Comparison of ENCODE assay signal across 15 cellular contexts in genomic region chr2:26578581-26578980, GRCh38.
DNase-seq lines count a peak whose midpoint lies in the region; ATAC-seq and TF ChIP-seq lines count a peak whose summit lies in the region.
"Had no signal": no experiment of that assay in that cellular context is flagged by ENCODE, and none has a peak within 500 bp of the region (broad histone marks: within the 10 kb centered on the region; RNA-seq: fewer than 3 reads in every experiment).

No MANE protein-coding gene starts in this region.

- H3K36me3 Mint-ChIP-seq in activated T-cell treated with anti-CD3 and anti-CD28 coated beads, Interleukin-2, amount 50 U/mL, for 24 hours (ENCODE audit: low read depth): no peaks in the 10 kb centered on the region
- H3K36me3 Mint-ChIP-seq: CD8-positive, alpha-beta memory T cell had no signal

- no peak overlapping the region for H4K91ac ChIP-seq in neuronal stem cell (ENCODE audit: low read depth, low read length, poor library complexity)

- peaks cover 2% of the 10 kb centered on the region for H3K4me1 Mint-ChIP-seq in activated T-cell treated with anti-CD3 and anti-CD28 coated beads, Interleukin-2, amount 50 U/mL, for 24 hours (ENCODE audit: low read depth)
- H3K4me1 Mint-ChIP-seq: GM23338 had no signal

- no peak overlapping the region for H3K23ac ChIP-seq in neuronal stem cell (ENCODE audit: low read depth, low read length, poor library complexity)

- H3K4me1 ChIP-seq in RWPE2 (ENCODE audit: insufficient read depth, poor library complexity, severe bottlenecking) (no peaks in the 10 kb centered on the region), neuronal stem cell (ENCODE audit: control insufficient read depth in 2 of 2, insufficient read depth in 1 of 2, low read depth in 1 of 2, low read length in 2 of 2) (peaks cover 2 to 3% of the 10 kb centered on the region in 2 donors), spleen (peaks cover 0 to 5% (median 2%) of the 10 kb centered on the region in 6 donors)

- WGBS in neuronal stem cell (ENCODE audit: extremely low coverage in 2 of 2, insufficient read length in 2 of 2, insufficient replicate concordance in 1 of 2), 2 donors: no CpG with 5 or more reads among the region's 5 CpGs
- WGBS in spleen, 5 donors: 70 to 86% (median 83%) methylated on average over 5 of the region's 5 CpGs

- H3K14ac ChIP-seq in neuronal stem cell (ENCODE audit: low read length): no peak overlapping the region

- H3K36me3 ChIP-seq in RWPE2 (ENCODE audit: low read depth): no peaks in the 10 kb centered on the region
- H3K36me3 ChIP-seq in neuronal stem cell (replicated peaks in 1 of 2; ENCODE audit: control insufficient read depth in 2 of 2, insufficient read depth in 2 of 2, low read length in 2 of 2): no peaks in the 10 kb centered on the region
- H3K36me3 ChIP-seq in spleen: no peaks in the 10 kb centered on the region
- H3K36me3 ChIP-seq: BLaER1 had no signal

- H3K4me3 ChIP-seq in RWPE2 (ENCODE audit: severe bottlenecking) (no peak overlapping the region), neuronal stem cell (ENCODE audit: low read length in 2 of 2) (no peak overlapping the region), spleen (no peak overlapping the region)
- H3K4me3 ChIP-seq: BLaER1, GM12878, GM23338 had no signal

- peak; percentile 12 for DNase-seq in activated T-cell treated with anti-CD3 and anti-CD28 coated beads, Interleukin-2, amount 50 U/mL, for 24 hours
- DNase-seq in activated T-cell treated with anti-CD3 and anti-CD28 coated beads for 4 hours (no peak), RWPE2 (ENCODE audit: low spot score) (peak; percentile 29), neuronal stem cell (ENCODE audit: low spot score) (no peak), spleen (peak; percentile 20), COLO668 (lab: John Stamatoyannopoulos, UW; ENCODE audit: unreplicated experiment) (no peak)
- DNase-seq: 8988T; CD8-positive, alpha-beta memory T cell; DMS79; H7 had no signal

- no peak overlapping the region for H2AK5ac ChIP-seq in neuronal stem cell (ENCODE audit: low read depth, low read length)

- no peak overlapping the region for H2BK5ac ChIP-seq in neuronal stem cell (ENCODE audit: low read length)

- H3K9me3 ChIP-seq in RWPE2 (ENCODE audit: severe bottlenecking) (no peaks in the 10 kb centered on the region), neuronal stem cell (replicated peaks in 1 of 2; ENCODE audit: control insufficient read depth in 2 of 2, insufficient read depth in 1 of 2, low read depth in 1 of 2, low read length in 2 of 2) (no peaks in the 10 kb centered on the region), spleen (no peaks in the 10 kb centered on the region)
- H3K9me3 ChIP-seq: BLaER1 had no signal

- H3K27ac Mint-ChIP-seq in activated T-cell treated with anti-CD3 and anti-CD28 coated beads, Interleukin-2, amount 50 U/mL, for 24 hours: no peak overlapping the region
- H3K27ac Mint-ChIP-seq: CD8-positive, alpha-beta memory T cell; GM23338 had no signal

- H3K27me3 Mint-ChIP-seq in activated T-cell treated with anti-CD3 and anti-CD28 coated beads, Interleukin-2, amount 50 U/mL, for 24 hours: peaks cover 20% of the 10 kb centered on the region

- no peak overlapping the region for H3K9ac ChIP-seq in neuronal stem cell (ENCODE audit: low read depth, low read length, poor library complexity)
- H3K9ac ChIP-seq: BLaER1 had no signal

- H2BK12ac ChIP-seq in neuronal stem cell (ENCODE audit: low read length): no peak overlapping the region

- no peak overlapping the region for H3K27ac ChIP-seq in RWPE2 (ENCODE audit: poor library complexity, severe bottlenecking)
- no peak overlapping the region for H3K27ac ChIP-seq in neuronal stem cell (replicated peaks; ENCODE audit: low read length)
- no peak overlapping the region for H3K27ac ChIP-seq in spleen
- H3K27ac ChIP-seq: BLaER1, HL-60 had no signal

- no peaks in the 10 kb centered on the region for H3K79me1 ChIP-seq in neuronal stem cell (ENCODE audit: low read depth, low read length)

- H2BK15ac ChIP-seq in neuronal stem cell (ENCODE audit: low read length): no peak overlapping the region

- H4K8ac ChIP-seq in neuronal stem cell (ENCODE audit: low read depth, low read length): no peak overlapping the region

- no peak for TF ChIP-seq POLR2A in spleen (IDR thresholded peaks at IDR 0.05)

- H3K4me3 Mint-ChIP-seq in activated T-cell treated with anti-CD3 and anti-CD28 coated beads, Interleukin-2, amount 50 U/mL, for 24 hours: no peak overlapping the region
- H3K4me3 Mint-ChIP-seq: CD8-positive, alpha-beta memory T cell; GM23338 had no signal

- no peak overlapping the region for H2BK120ac ChIP-seq in neuronal stem cell (ENCODE audit: low read depth, low read length)

- TF ChIP-seq CTCF in RWPE2 (IDR thresholded peaks at IDR 0.05; ENCODE audit: poor library complexity, severe bottlenecking) (no peak), spleen (IDR thresholded peaks at IDR 0.05 in 8 of 11, conservative IDR thresholded peaks at IDR 0.05 in 3 of 11) (no peak)

- no peak overlapping the region for H3K4me2 ChIP-seq in neuronal stem cell (ENCODE audit: insufficient read depth, low read length, poor library complexity, severe bottlenecking)
- H3K4me2 ChIP-seq: BLaER1, GM23338 had no signal

- H2AFZ ChIP-seq in neuronal stem cell (ENCODE audit: low read length): peak overlapping the region; percentile 72

- no peaks in the 10 kb centered on the region for H3K9me3 Mint-ChIP-seq in activated T-cell treated with anti-CD3 and anti-CD28 coated beads, Interleukin-2, amount 50 U/mL, for 24 hours
- H3K9me3 Mint-ChIP-seq: CD8-positive, alpha-beta memory T cell; GM23338 had no signal

- H3K18ac ChIP-seq in neuronal stem cell (ENCODE audit: low read length): no peak overlapping the region

- H3K27me3 ChIP-seq in RWPE2 (ENCODE audit: insufficient read depth, poor library complexity, severe bottlenecking) (no peaks in the 10 kb centered on the region), neuronal stem cell (ENCODE audit: control insufficient read depth in 3 of 3, insufficient read depth in 3 of 3, low read depth in 1 of 3, low read length in 3 of 3) (peaks cover 0 to 31% (median 2%) of the 10 kb centered on the region in 3 experiments), spleen (replicated peaks in 1 of 7) (peaks cover 0 to 77% (median 4%) of the 10 kb centered on the region in 7 donors)
- H3K27me3 ChIP-seq: BLaER1 had no signal

- no peak for ATAC-seq in RWPE2 (ENCODE audit: low read depth)
- ATAC-seq in GM18520 (IDR thresholded peaks at IDR 0.05; ENCODE audit: unreplicated experiment): no peak

- H3K4ac ChIP-seq in neuronal stem cell (ENCODE audit: low read length): no peak overlapping the region

- intact Hi-C loops in spleen (cut with DNase I; ENCODE audit: low total_unique reads): no loop called here

Comparison
In these comparisons a context has a peak if more than half of its experiments do, and no peak if none do; other contexts are left out.
1. DNase-seq: peak in activated T-cell treated with anti-CD3 and anti-CD28 coated beads, Interleukin-2, amount 50 U/mL, for 24 hours (single experiment), RWPE2 (single experiment) and spleen (single experiment); none in activated T-cell treated with anti-CD3 and anti-CD28 coated beads for 4 hours (single experiment), neuronal stem cell (single experiment) and COLO668 (single experiment).